ENCODE assay signal across 8 cellular contexts in the genomic region with DNA sequence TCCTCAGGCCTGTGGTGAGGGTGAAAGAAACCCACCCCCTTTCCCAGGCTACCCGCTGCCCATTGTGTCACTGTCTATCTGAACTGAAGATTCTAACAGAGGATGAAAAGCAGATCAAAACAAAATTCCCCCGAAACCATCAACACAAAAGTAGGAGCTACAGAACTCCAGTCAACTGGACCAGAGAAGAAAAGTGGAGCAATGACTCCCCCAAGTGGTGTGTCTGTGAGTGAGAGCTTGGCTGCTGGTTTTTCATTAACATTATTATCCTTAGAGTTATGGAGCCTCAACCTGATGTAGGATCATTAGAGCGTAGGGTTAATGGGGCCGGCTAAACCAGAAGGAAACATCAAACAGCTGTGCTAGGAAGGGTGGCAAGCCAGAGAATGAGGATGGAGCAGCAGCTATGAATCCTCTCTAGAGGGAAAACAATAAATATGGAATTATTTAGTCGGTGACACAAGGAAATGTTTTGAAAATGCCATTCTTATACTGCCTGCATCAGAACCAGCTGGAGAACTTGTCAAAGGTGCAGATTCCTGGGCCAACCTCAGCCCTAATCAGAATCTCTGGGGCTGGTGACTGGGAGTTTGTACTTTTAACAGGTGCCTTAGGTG. TPM values are rescaled to one million over a fixed set of nuclear protein-coding genes. Genes with fewer than 3 reads are reported as not detected.
DNase-seq lines count a peak whose midpoint lies in the region; ATAC-seq, FAIRE-seq and TF ChIP-seq lines count a peak whose summit lies in the region.

No MANE protein-coding gene starts in this region.

- H3K36me3 ChIP-seq in left lung (no peaks in the 10 kb centered on the region), suprapubic skin (no peaks in the 10 kb centered on the region)

- peak; percentile 63 for DNase-seq in NCI-H460 (ENCODE audit: extremely low read depth, low read depth)
- DNase-seq in cerebellum (ENCODE audit: low spot score), result peak; percentile 75
- no peak for DNase-seq in left lung
- no peak for DNase-seq in suprapubic skin (ENCODE audit: low spot score in 2 of 2)
- DNase-seq in activated CD4-positive, CD25-positive, alpha-beta regulatory T cell (lab: John Stamatoyannopoulos, UW), result no peak

- no peak for TF ChIP-seq EP300 in suprapubic skin (IDR thresholded peaks at IDR 0.05)

- intact Hi-C loops in left lung (cut with DNase I), result no loop called here

- H3K27me3 ChIP-seq in left lung, result peaks cover 0 to 4% of the 10 kb centered on the region in 2 donors
- no peaks in the 10 kb centered on the region for H3K27me3 ChIP-seq in suprapubic skin

- TF ChIP-seq CTCF in GM12875 (IDR thresholded peaks at IDR 0.05; ENCODE audit: borderline replicate concordance, insufficient read depth, low read depth, low read length), result peak; percentile 42; the same call in 1 of the 2 replicates
- TF ChIP-seq CTCF in left lung (IDR thresholded peaks at IDR 0.05), result peak; percentile 34 to 41
- TF ChIP-seq CTCF in suprapubic skin (IDR thresholded peaks at IDR 0.05), result peak in 1 of 2 donors; percentile 55

- no peaks in the 10 kb centered on the region for H3K4me1 ChIP-seq in left lung
- no peaks in the 10 kb centered on the region for H3K4me1 ChIP-seq in suprapubic skin

- ATAC-seq in left lung (peak; percentile 95), HG03457 (IDR thresholded peaks at IDR 0.05; ENCODE audit: unreplicated experiment) (no peak)

- peak; percentile 68 for FAIRE-seq in A204.1 (lab: Jason Lieb, UNC)

- WGBS in suprapubic skin, result 47% methylated on average over 5 of the region's 5 CpGs

- H3K27ac ChIP-seq in left lung (no peak overlapping the region), suprapubic skin (no peak overlapping the region)

- H3K9me3 ChIP-seq in left lung, result no peaks in the 10 kb centered on the region
- no peaks in the 10 kb centered on the region for H3K9me3 ChIP-seq in suprapubic skin

- H3K4me3 ChIP-seq in GM12875 (ENCODE audit: low read depth, low read length) (no peak overlapping the region), left lung (no peak overlapping the region), suprapubic skin (no peak overlapping the region)

- TF ChIP-seq POLR2A in suprapubic skin (IDR thresholded peaks at IDR 0.05), result no peak

RNA-seq across cellular contexts. Expression of gene AKR1B1, which starts 38.3 kb away (rescaled TPM):
- total RNA-seq in NCI-H460 (2014; rRNA removed; shearing (Covaris generic)), result 168 and 178 TPM in 2 replicates
- 222 and 302 TPM in 2 replicates for polyA plus RNA-seq in NCI-H460 (2014; cell fraction: nucleus; rRNA removed)
- total RNA-seq in cerebellum (35.7 TPM), left lung (10 to 100 TPM; 79.1 to 85.0 TPM), suprapubic skin (10 to 100 TPM; 10.7 to 22.6 (median 17.5) TPM)

Comparison
In these comparisons a context has a peak if more than half of its experiments do, and no peak if none do; other contexts are left out.
1. DNase-seq: peak in NCI-H460 (single experiment) and cerebellum (single experiment); none in left lung (0 of 2), suprapubic skin (0 of 2) and activated CD4-positive, CD25-positive, alpha-beta regulatory T cell (0 of 4).